Comparison of ENCODE assay signal across 34 cellular contexts in genomic region chr5:41983284-41983683, GRCh38.
"Had no signal": no experiment of that assay in that cellular context is flagged by ENCODE, and none has a peak within 500 bp of the region (broad histone marks: within the 10 kb centered on the region; RNA-seq: fewer than 3 reads in every experiment).

No MANE protein-coding gene starts in this region.

- H3K4me1 ChIP-seq: adrenal gland, body of pancreas, breast epithelium had no signal

- ATAC-seq: activated naive CD4-positive, alpha-beta T cell treated with anti-CD3 and anti-CD28 coated beads, Interleukin-2, amount 50 U/mL, for 72 hours; activated naive CD8-positive, alpha-beta T cell treated with anti-CD3 and anti-CD28 coated beads, Interleukin-2, amount 50 U/mL, for 24 hours; activated T-cell treated with anti-CD3 and anti-CD28 coated beads, Interleukin-2, amount 50 U/mL, for 4 hours; activated T-cell treated with anti-CD3 and anti-CD28 coated beads, Interleukin-2, amount 50 U/mL, for 72 hours; activated T-helper 17 cell treated with anti-CD3 and anti-CD28 coated beads, Interleukin-2, amount 50 U/mL, for 72 hours; body of pancreas had no signal

- FAIRE-seq: astrocyte, bronchial epithelial cell had no signal

- H3K27ac ChIP-seq: adrenal gland, ascending aorta, body of pancreas, brain microvascular endothelial cell, breast epithelium, cardiac muscle cell had no signal

- DNase-seq: activated effector memory CD4-positive, alpha-beta T cell treated with anti-CD3 and anti-CD28 coated beads, Interleukin-2, amount 50 U/mL, for 16 hours; activated effector memory CD4-positive, alpha-beta T cell treated with Interleukin-2 at 50 U/mL for 16 hours; activated gamma-delta T cell; activated gamma-delta T cell treated with Interleukin-2 at 50 U/mL for 16 hours; activated naive CD4-positive, alpha-beta T cell; activated naive CD4-positive, alpha-beta T cell treated with anti-CD3 and anti-CD28 coated beads for 36 hours; activated naive CD4-positive, alpha-beta T cell treated with anti-CD3 and anti-CD28 coated beads, Interleukin-2, amount 10 ng/mL, durations not matched to agents 7 days and 5 days; activated naive CD4-positive, alpha-beta T cell treated with anti-CD3 and anti-CD28 coated beads, Interleukin-2, amount 50 U/mL, for 16 hours; activated naive CD4-positive, alpha-beta T cell treated with Interleukin-2 at 50 U/mL for 16 hours; activated naive CD8-positive, alpha-beta T cell treated with anti-CD3 and anti-CD28 coated beads for 36 hours; activated naive CD8-positive, alpha-beta T cell treated with anti-CD3 and anti-CD28 coated beads, Interleukin-2, amount 10 ng/mL, durations not matched to agents 7 days and 5 days; activated naive CD8-positive, alpha-beta T cell treated with anti-CD3 and anti-CD28 coated beads, Interleukin-2, amount 50 U/mL, for 24 hours; activated T-cell treated with anti-CD3 and anti-CD28 coated beads, Interleukin-2, amount 50 U/mL, for 1 hour; activated T-cell treated with anti-CD3 and anti-CD28 coated beads, Interleukin-2, amount 50 U/mL, for 24 hours; activated T-cell treated with anti-CD3 and anti-CD28 coated beads, Interleukin-2, amount 50 U/mL, for 4 hours; activated T-cell treated with anti-CD3 and anti-CD28 coated beads, Interleukin-2, amount 50 U/mL, for 48 hours; activated T-cell treated with anti-CD3 and anti-CD28 coated beads, Interleukin-2, amount 50 U/mL, for 72 hours; adrenal gland; amniotic stem cell; amygdala; anterior cingulate cortex; aorta; body of pancreas; brain microvascular endothelial cell; caudate nucleus; central memory CD4-positive, alpha-beta T cell; cerebellar nuclear complex had no signal

- H3K4me3 ChIP-seq: adrenal gland, ascending aorta, body of pancreas, breast epithelium, cardiac muscle cell had no signal

- H3K9me3 ChIP-seq: adrenal gland, ascending aorta, body of pancreas, breast epithelium had no signal

- H3K27me3 ChIP-seq: adrenal gland, ascending aorta, body of pancreas, brain microvascular endothelial cell, breast epithelium had no signal

- H3K36me3 ChIP-seq: adrenal gland, ascending aorta, brain microvascular endothelial cell, breast epithelium, cardiac muscle cell had no signal
